ENCODE assay signal across 1 cellular context in the genomic region with DNA sequence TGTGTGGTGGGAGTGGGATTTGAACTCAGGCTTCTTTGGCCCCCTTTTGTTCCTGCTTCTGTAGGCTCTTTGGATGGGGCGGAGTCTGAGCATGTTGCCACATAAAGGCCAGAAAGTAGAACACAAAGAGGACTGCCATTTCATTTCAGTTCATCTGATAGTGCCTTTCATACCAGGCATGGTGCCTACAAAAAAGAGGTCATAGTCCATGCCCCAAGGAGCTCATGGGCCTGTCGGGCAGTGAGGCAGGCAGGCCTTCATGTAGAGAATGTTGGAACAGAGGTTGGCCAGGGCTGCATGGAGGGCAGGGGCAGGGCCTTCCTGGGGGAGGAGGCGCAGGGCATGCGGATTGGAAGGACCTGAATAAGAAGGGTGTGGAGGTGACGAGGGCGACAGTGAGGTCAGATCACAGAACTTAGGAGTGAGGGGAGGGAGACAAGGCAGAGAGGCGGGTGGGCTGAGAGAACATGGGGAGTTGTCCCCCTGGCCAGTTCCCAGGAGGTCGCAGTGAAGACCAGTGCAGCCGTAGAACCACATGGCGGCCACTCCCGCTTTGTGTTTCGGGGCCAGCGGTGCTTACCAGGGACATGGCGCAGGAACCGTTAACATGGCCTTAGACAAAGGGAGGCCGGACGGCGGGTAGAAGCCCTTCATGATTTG.
A peak's percentile ranks its signal among the peaks of the same experiment; 100 is the strongest.
TF ChIP-seq lines count a peak whose summit lies in the region.

No MANE protein-coding gene starts in this region.

TF ChIP-seq in K562, 482 proteins besides CTCF, POLR2A, EP300 and RAD21:
- TF ChIP-seq, protein P1, sequence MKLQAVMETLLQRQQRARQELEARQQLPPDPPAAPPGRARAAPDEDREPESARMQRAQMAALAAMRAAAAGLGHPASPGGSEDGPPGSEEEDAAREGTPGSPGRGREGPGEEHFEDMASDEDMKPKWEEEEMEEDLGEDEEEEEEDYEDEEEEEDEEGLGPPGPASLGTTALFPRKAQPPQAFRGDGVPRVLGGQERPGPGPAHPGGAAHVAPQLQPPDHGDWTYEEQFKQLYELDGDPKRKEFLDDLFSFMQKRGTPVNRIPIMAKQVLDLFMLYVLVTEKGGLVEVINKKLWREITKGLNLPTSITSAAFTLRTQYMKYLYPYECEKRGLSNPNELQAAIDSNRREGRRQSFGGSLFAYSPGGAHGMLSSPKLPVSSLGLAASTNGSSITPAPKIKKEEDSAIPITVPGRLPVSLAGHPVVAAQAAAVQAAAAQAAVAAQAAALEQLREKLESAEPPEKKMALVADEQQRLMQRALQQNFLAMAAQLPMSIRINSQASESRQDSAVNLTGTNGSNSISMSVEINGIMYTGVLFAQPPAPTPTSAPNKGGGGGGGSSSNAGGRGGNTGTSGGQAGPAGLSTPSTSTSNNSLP (IDR thresholded peaks at IDR 0.05; ENCODE audit: borderline replicate concordance, low read depth, low read length), result no peak
- TF ChIP-seq, protein P2, sequence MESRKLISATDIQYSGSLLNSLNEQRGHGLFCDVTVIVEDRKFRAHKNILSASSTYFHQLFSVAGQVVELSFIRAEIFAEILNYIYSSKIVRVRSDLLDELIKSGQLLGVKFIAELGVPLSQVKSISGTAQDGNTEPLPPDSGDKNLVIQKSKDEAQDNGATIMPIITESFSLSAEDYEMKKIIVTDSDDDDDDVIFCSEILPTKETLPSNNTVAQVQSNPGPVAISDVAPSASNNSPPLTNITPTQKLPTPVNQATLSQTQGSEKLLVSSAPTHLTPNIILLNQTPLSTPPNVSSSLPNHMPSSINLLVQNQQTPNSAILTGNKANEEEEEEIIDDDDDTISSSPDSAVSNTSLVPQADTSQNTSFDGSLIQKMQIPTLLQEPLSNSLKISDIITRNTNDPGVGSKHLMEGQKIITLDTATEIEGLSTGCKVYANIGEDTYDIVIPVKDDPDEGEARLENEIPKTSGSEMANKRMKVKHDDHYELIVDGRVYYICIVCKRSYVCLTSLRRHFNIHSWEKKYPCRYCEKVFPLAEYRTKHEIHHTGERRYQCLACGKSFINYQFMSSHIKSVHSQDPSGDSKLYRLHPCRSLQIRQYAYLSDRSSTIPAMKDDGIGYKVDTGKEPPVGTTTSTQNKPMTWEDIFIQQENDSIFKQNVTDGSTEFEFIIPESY (CRISPR knock-in tag; IDR thresholded peaks at IDR 0.05), result 0 out of 2 replicates have a peak, but pooled peaks have one; percentile 37
- TF ChIP-seq TAF9B (IDR thresholded peaks at IDR 0.05; ENCODE audit: partially characterized antibody), result no peak
